Comparison of ENCODE assay signal across 19 cellular contexts in genomic region chr2:155830817-155831579, GRCh38.
DNase-seq lines count a peak whose midpoint lies in the region; ATAC-seq, FAIRE-seq and TF ChIP-seq lines count a peak whose summit lies in the region.
"Had no signal": no experiment of that assay in that cellular context is flagged by ENCODE, and none has a peak within 500 bp of the region (broad histone marks: within the 10 kb centered on the region; RNA-seq: fewer than 3 reads in every experiment).

No MANE protein-coding gene starts in this region.

- no peaks in the 10 kb centered on the region for H3K36me3 ChIP-seq in SK-N-MC (ENCODE audit: insufficient read depth, low read length)
- H3K36me3 ChIP-seq: BE2C had no signal

- H3K4me1 Mint-ChIP-seq in glutamatergic neuron (ENCODE audit: low read depth, unreplicated experiment): peaks cover 31% of the 10 kb centered on the region
- no peaks in the 10 kb centered on the region for H3K4me1 Mint-ChIP-seq in activated T-helper 2 cell treated with anti-CD3 and anti-CD28 coated beads, Interferon-gamma antibody, Interleukin-2, Interleukin-4, amounts not matched to agents 10 μg/mL and 5 μg/mL and 100 μg/mL, durations not matched to agents 14 hours and 24 hours and 36 hours (ENCODE audit: low read depth)
- H3K4me1 Mint-ChIP-seq: H9 had no signal

- FAIRE-seq in H54 (lab: Jason Lieb, UNC): peak; percentile 66
- FAIRE-seq: RCC 7860 had no signal

- H3K4me3 Mint-ChIP-seq in glutamatergic neuron (ENCODE audit: unreplicated experiment): peak overlapping the region; percentile 58
- no peak overlapping the region for H3K4me3 Mint-ChIP-seq in activated T-helper 2 cell treated with anti-CD3 and anti-CD28 coated beads, Interferon-gamma antibody, Interleukin-2, Interleukin-4, amounts not matched to agents 10 μg/mL and 5 μg/mL and 100 μg/mL, durations not matched to agents 14 hours and 24 hours and 36 hours (ENCODE audit: low read depth)
- H3K4me3 Mint-ChIP-seq: CD4-positive, alpha-beta T cell; H9 had no signal

- TF ChIP-seq POLR2A in H54 (IDR thresholded peaks at IDR 0.05; ENCODE audit: low read depth, low read length): no peak

- peak; percentile 4 for DNase-seq in DMS 273 (lab: John Stamatoyannopoulos, UW; ENCODE audit: unreplicated experiment)
- no peak for DNase-seq in DMS 273 treated with DMSO at 0.1 percent for 48 hours (lab: John Stamatoyannopoulos, UW)
- no peak for DNase-seq in H54 (ENCODE audit: insufficient read length, low spot score)
- DNase-seq in SK-N-MC (ENCODE audit: low read depth, low spot score): no peak
- DNase-seq in glutamatergic neuron: peak; percentile 46
- no peak for DNase-seq in activated T-helper 2 cell treated with anti-CD3 and anti-CD28 coated beads, Interferon-gamma antibody, Interleukin-2, Interleukin-4, amounts not matched to agents 10 μg/mL and 5 μg/mL and 100 μg/mL, durations not matched to agents 14 hours and 24 hours and 36 hours (ENCODE audit: low spot score)
- no peak for DNase-seq in cardiac septum (ENCODE audit: low spot score)
- DNase-seq: BE2C; Calu3; CD4-positive, alpha-beta T cell; DMS79; H9; IMR-90; Kasumi-1; NCI-H1694; SHP77 had no signal

- 0 out of 2 replicates have a peak overlapping the region, but pooled peaks have one; percentile 8 for H3K4me3 ChIP-seq in SK-N-MC

- H3K9me3 Mint-ChIP-seq in glutamatergic neuron (ENCODE audit: unreplicated experiment): peaks cover 3% of the 10 kb centered on the region
- no peaks in the 10 kb centered on the region for H3K9me3 Mint-ChIP-seq in activated T-helper 2 cell treated with anti-CD3 and anti-CD28 coated beads, Interferon-gamma antibody, Interleukin-2, Interleukin-4, amounts not matched to agents 10 μg/mL and 5 μg/mL and 100 μg/mL, durations not matched to agents 14 hours and 24 hours and 36 hours
- H3K9me3 Mint-ChIP-seq: CD4-positive, alpha-beta T cell; H9 had no signal

- H3K36me3 Mint-ChIP-seq in glutamatergic neuron (ENCODE audit: unreplicated experiment): peaks cover 5% of the 10 kb centered on the region
- no peaks in the 10 kb centered on the region for H3K36me3 Mint-ChIP-seq in activated T-helper 2 cell treated with anti-CD3 and anti-CD28 coated beads, Interferon-gamma antibody, Interleukin-2, Interleukin-4, amounts not matched to agents 10 μg/mL and 5 μg/mL and 100 μg/mL, durations not matched to agents 14 hours and 24 hours and 36 hours (ENCODE audit: low read depth)

- ATAC-seq in GM21576 (IDR thresholded peaks at IDR 0.05; ENCODE audit: unreplicated experiment): no peak

- H3K27ac Mint-ChIP-seq in glutamatergic neuron (ENCODE audit: unreplicated experiment): peak overlapping the region; percentile 75
- no peak overlapping the region for H3K27ac Mint-ChIP-seq in activated T-helper 2 cell treated with anti-CD3 and anti-CD28 coated beads, Interferon-gamma antibody, Interleukin-2, Interleukin-4, amounts not matched to agents 10 μg/mL and 5 μg/mL and 100 μg/mL, durations not matched to agents 14 hours and 24 hours and 36 hours
- H3K27ac Mint-ChIP-seq: CD4-positive, alpha-beta T cell; H9 had no signal

- no peak overlapping the region for H3K9ac ChIP-seq in SK-N-MC (ENCODE audit: insufficient read length)

- intact Hi-C loops in activated T-helper 2 cell treated with anti-CD3 and anti-CD28 coated beads, Interferon-gamma antibody, Interleukin-2, Interleukin-4, amounts not matched to agents 10 μg/mL and 5 μg/mL and 100 μg/mL, durations not matched to agents 14 hours and 24 hours and 36 hours (cut with micrococcal nuclease): no loop called here
- intact Hi-C loops in cardiac septum (cut with DNase I): no loop called here

- no peaks in the 10 kb centered on the region for H3K9me3 ChIP-seq in SK-N-MC (ENCODE audit: low read depth, low read length)
- H3K9me3 ChIP-seq: BE2C had no signal

- H3K27ac ChIP-seq in SK-N-MC: no peak overlapping the region; the same call in 1 of the 2 replicates
- H3K27ac ChIP-seq: 22Rv1 had no signal

- TF ChIP-seq CTCF in glutamatergic neuron (IDR thresholded peaks at IDR 0.05; ENCODE audit: partially characterized antibody, unreplicated experiment): no peak

- H3K27me3 Mint-ChIP-seq in glutamatergic neuron (ENCODE audit: unreplicated experiment): peaks cover 4% of the 10 kb centered on the region
- H3K27me3 Mint-ChIP-seq in activated T-helper 2 cell treated with anti-CD3 and anti-CD28 coated beads, Interferon-gamma antibody, Interleukin-2, Interleukin-4, amounts not matched to agents 10 μg/mL and 5 μg/mL and 100 μg/mL, durations not matched to agents 14 hours and 24 hours and 36 hours (ENCODE audit: low read depth): no peaks in the 10 kb centered on the region
- H3K27me3 Mint-ChIP-seq: CD4-positive, alpha-beta T cell had no signal

Comparison
In these comparisons a context has a peak if more than half of its experiments do, and no peak if none do; other contexts are left out.
1. DNase-seq: peak in DMS 273 (single experiment) and glutamatergic neuron (single experiment); none in DMS 273 treated with DMSO at 0.1 percent for 48 hours (single experiment), H54 (single experiment), SK-N-MC (single experiment), activated T-helper 2 cell treated with anti-CD3 and anti-CD28 coated beads, Interferon-gamma antibody, Interleukin-2, Interleukin-4, amounts not matched to agents 10 μg/mL and 5 μg/mL and 100 μg/mL, durations not matched to agents 14 hours and 24 hours and 36 hours (single experiment) and cardiac septum (single experiment).